ENCODE assay signal across 1 cellular context in genomic region chr1:155967410-155968400, GRCh38.
TF ChIP-seq lines count a peak whose summit lies in the region.

No MANE protein-coding gene starts in this region.

TF ChIP-seq in HepG2, 621 proteins besides CTCF, POLR2A, EP300 and RAD21 (continued from another document and continues in another):
- TF ChIP-seq RERE (CRISPR knock-in tag; IDR thresholded peaks at IDR 0.05; ENCODE audit: low read depth) (no peak), AFF4 (CRISPR knock-in tag; IDR thresholded peaks at IDR 0.05) (no peak), ZNF362 (CRISPR knock-in tag; IDR thresholded peaks at IDR 0.05; ENCODE audit: borderline replicate concordance) (0 out of 2 replicates have a peak, but pooled peaks have one; percentile 28), HNRNPH1 (optimal IDR thresholded peaks at IDR 0.05; ENCODE audit: low read depth, low read length) (no peak), ZNF790 (CRISPR knock-in tag; IDR thresholded peaks at IDR 0.05; ENCODE audit: borderline replicate concordance) (no peak), NPAS2 (CRISPR knock-in tag; IDR thresholded peaks at IDR 0.05; ENCODE audit: borderline replicate concordance) (no peak), CSRNP2 (CRISPR knock-in tag; conservative IDR thresholded peaks at IDR 0.05; ENCODE audit: low read depth) (no peak), MEIS1 (CRISPR knock-in tag; IDR thresholded peaks at IDR 0.05; ENCODE audit: borderline replicate concordance) (peak; percentile 84; the same call in 1 of the 2 replicates), PHB2 (IDR thresholded peaks at IDR 0.05; ENCODE audit: partially characterized antibody) (no peak), JUN (CRISPR knock-in tag; IDR thresholded peaks at IDR 0.05) (no peak), PREB (CRISPR knock-in tag; IDR thresholded peaks at IDR 0.05) (no peak), ZNF232 (CRISPR knock-in tag; IDR thresholded peaks at IDR 0.05; ENCODE audit: borderline replicate concordance) (peak; percentile 63; the same call in 1 of the 2 replicates), BCL6 (CRISPR knock-in tag; IDR thresholded peaks at IDR 0.05) (peak; percentile 35; the same call in 1 of the 2 replicates), ARHGAP35 (CRISPR knock-in tag; IDR thresholded peaks at IDR 0.05; ENCODE audit: borderline replicate concordance) (no peak), U2AF1 (optimal IDR thresholded peaks at IDR 0.05; ENCODE audit: low read depth, low read length) (no peak), SSRP1 (CRISPR knock-in tag; IDR thresholded peaks at IDR 0.05) (no peak), TSC22D2 (CRISPR knock-in tag; IDR thresholded peaks at IDR 0.05; ENCODE audit: borderline replicate concordance) (no peak), ZNF121 (CRISPR knock-in tag; IDR thresholded peaks at IDR 0.05) (no peak), SMAD3 (CRISPR knock-in tag; IDR thresholded peaks at IDR 0.05) (0 out of 2 replicates have a peak, but pooled peaks have one; percentile 63), ZNF776 (CRISPR knock-in tag; IDR thresholded peaks at IDR 0.05) (no peak), DPF2 (CRISPR knock-in tag; IDR thresholded peaks at IDR 0.05; ENCODE audit: borderline replicate concordance, low read depth) (peak; percentile 36; the same call in 1 of the 2 replicates), NONO (IDR thresholded peaks at IDR 0.05) (no peak), NONO (CRISPR knock-in tag; conservative IDR thresholded peaks at IDR 0.05) (no peak), ZNF629 (CRISPR knock-in tag; conservative IDR thresholded peaks at IDR 0.05) (no peak), EEA1 (CRISPR knock-in tag; IDR thresholded peaks at IDR 0.05; ENCODE audit: borderline replicate concordance) (peak; percentile 29; the same call in 1 of the 2 replicates), PLSCR1 (CRISPR knock-in tag; IDR thresholded peaks at IDR 0.05; ENCODE audit: borderline replicate concordance) (no peak), SIN3B (IDR thresholded peaks at IDR 0.05; ENCODE audit: low read length) (no peak), SALL2 (CRISPR knock-in tag; IDR thresholded peaks at IDR 0.05) (no peak), ZBTB14 (CRISPR knock-in tag; IDR thresholded peaks at IDR 0.05) (no peak), SOX6 (IDR thresholded peaks at IDR 0.05) (no peak), SOX6 (CRISPR knock-in tag; IDR thresholded peaks at IDR 0.05) (peak; percentile 72), NCOA2 (CRISPR knock-in tag; IDR thresholded peaks at IDR 0.05) (peak; percentile 54), ZSCAN22 (CRISPR knock-in tag; IDR thresholded peaks at IDR 0.05) (no peak), DZIP1 (CRISPR knock-in tag; IDR thresholded peaks at IDR 0.05) (no peak), ZFP91 (CRISPR knock-in tag; IDR thresholded peaks at IDR 0.05; ENCODE audit: borderline replicate concordance) (peak; percentile 72), ESRRA (CRISPR knock-in tag; IDR thresholded peaks at IDR 0.05; ENCODE audit: low read depth) (peak; percentile 90), ZNF563 (CRISPR knock-in tag; IDR thresholded peaks at IDR 0.05) (no peak; the same call in 1 of the 2 replicates), TFE3 (CRISPR knock-in tag; IDR thresholded peaks at IDR 0.05) (peak; percentile 88), NFYB (CRISPR knock-in tag; IDR thresholded peaks at IDR 0.05) (no peak), ZNF224 (CRISPR knock-in tag; IDR thresholded peaks at IDR 0.05) (0 out of 2 replicates have a peak, but pooled peaks have one; percentile 23)
